8 cellular contexts compared by ENCODE assay signal in genomic region chr5:32531885-32532520, GRCh38. TPM values are rescaled to one million over a fixed set of nuclear protein-coding genes. Genes with fewer than 3 reads are reported as not detected.
A peak's percentile ranks its signal among the peaks of the same experiment; 100 is the strongest.
DNase-seq lines count a peak whose midpoint lies in the region; ATAC-seq, FAIRE-seq and TF ChIP-seq lines count a peak whose summit lies in the region.

No MANE protein-coding gene starts in this region.

- TF ChIP-seq CTCF in MCF 10A (IDR thresholded peaks at IDR 0.05; ENCODE audit: unreplicated experiment) (no peak), breast epithelium (IDR thresholded peaks at IDR 0.05) (no peak), keratinocyte (optimal IDR thresholded peaks at IDR 0.05 in 1 of 3, IDR thresholded peaks at IDR 0.05 in 1 of 3, conservative IDR thresholded peaks at IDR 0.05 in 1 of 3; ENCODE audit: extremely low read depth in 1 of 3, insufficient read depth in 2 of 3, low read length in 3 of 3) (no peak)

- H3K4me2 ChIP-seq in keratinocyte (ENCODE audit: control insufficient read depth, extremely low read depth, insufficient read depth, low read depth, low read length) = peak overlapping the region; percentile 75

- DNase-seq in MCF 10A (ENCODE audit: unreplicated experiment) (peak; percentile 50), breast epithelium (ENCODE audit: low spot score in 2 of 2) (no peak), NCI-H2196 treated with DMSO at 0.1 percent for 48 hours (lab: John Stamatoyannopoulos, UW; ENCODE audit: unreplicated experiment) (peak; percentile 42), keratinocyte (ENCODE audit: low read depth, low spot score) (no peak), hippocampal formation (lab: John Stamatoyannopoulos, UW) (no peak)
- peak; percentile 45 for DNase-seq in activated T-helper 2 cell treated with anti-CD3 and anti-CD28 coated beads, Interferon-gamma antibody, Interleukin-2, Interleukin-4, amounts not matched to agents 10 μg/mL and 5 μg/mL and 100 μg/mL, durations not matched to agents 14 hours and 24 hours and 36 hours (ENCODE audit: low spot score)

- H3K4me3 Mint-ChIP-seq in MCF 10A (ENCODE audit: unreplicated experiment) = peak overlapping the region; percentile 53
- peak overlapping the region; percentile 88 for H3K4me3 Mint-ChIP-seq in activated T-helper 2 cell treated with anti-CD3 and anti-CD28 coated beads, Interferon-gamma antibody, Interleukin-2, Interleukin-4, amounts not matched to agents 10 μg/mL and 5 μg/mL and 100 μg/mL, durations not matched to agents 14 hours and 24 hours and 36 hours (ENCODE audit: low read depth)
- peak overlapping the region; percentile 78 for H3K4me3 Mint-ChIP-seq in stimulated activated naive CD8-positive, alpha-beta T cell treated with anti-CD3 and anti-CD28 coated beads, Interleukin-15, Interleukin-2, amounts not matched to agents 100 ng/mL and 50 ng/mL, for 24 hours

- POLR2A ChIA-PET in MCF 10A (lab: Yijun Ruan, JAX) = no interaction called here

- H2AFZ ChIP-seq in keratinocyte (ENCODE audit: control insufficient read depth, low read length) = peak overlapping the region; percentile 64

- no peak for FAIRE-seq in keratinocyte (lab: Jason Lieb, UNC)

- H3K9me3 ChIP-seq in breast epithelium = no peaks in the 10 kb centered on the region
- H3K9me3 ChIP-seq in keratinocyte (ENCODE audit: control insufficient read depth, low read depth, low read length) = no peaks in the 10 kb centered on the region

- no peaks in the 10 kb centered on the region for H4K20me1 ChIP-seq in keratinocyte (ENCODE audit: control insufficient read depth, extremely low read depth, insufficient read depth, low read length)

- BruUV-seq in MCF 10A (replicated peaks; lab: Mats Ljungman, UMichigan) = TSS peak; percentile 90

- peak; percentile 51 for ATAC-seq in HG02852 (IDR thresholded peaks at IDR 0.05; ENCODE audit: unreplicated experiment)

- CTCF ChIA-PET in MCF 10A (lab: Yijun Ruan, JAX) = interaction anchor here (1.9 kb wide), 1 partner anchor 42 kb away, joined by 12 read pairs; no protein-coding TSS in a partner anchor

- H3K27ac ChIP-seq in breast epithelium = no peak overlapping the region
- peak overlapping the region; percentile 61 for H3K27ac ChIP-seq in keratinocyte (ENCODE audit: control insufficient read depth, insufficient read depth, low read length)

- H3K27me3 Mint-ChIP-seq in MCF 10A (ENCODE audit: insufficient read depth, unreplicated experiment) = no peaks in the 10 kb centered on the region
- H3K27me3 Mint-ChIP-seq in activated T-helper 2 cell treated with anti-CD3 and anti-CD28 coated beads, Interferon-gamma antibody, Interleukin-2, Interleukin-4, amounts not matched to agents 10 μg/mL and 5 μg/mL and 100 μg/mL, durations not matched to agents 14 hours and 24 hours and 36 hours (ENCODE audit: low read depth) = no peaks in the 10 kb centered on the region
- H3K27me3 Mint-ChIP-seq in stimulated activated naive CD8-positive, alpha-beta T cell treated with anti-CD3 and anti-CD28 coated beads, Interleukin-15, Interleukin-2, amounts not matched to agents 100 ng/mL and 50 ng/mL, for 24 hours = no peaks in the 10 kb centered on the region

- no peaks in the 10 kb centered on the region for H3K36me3 Mint-ChIP-seq in MCF 10A (ENCODE audit: insufficient read depth, unreplicated experiment)
- H3K36me3 Mint-ChIP-seq in activated T-helper 2 cell treated with anti-CD3 and anti-CD28 coated beads, Interferon-gamma antibody, Interleukin-2, Interleukin-4, amounts not matched to agents 10 μg/mL and 5 μg/mL and 100 μg/mL, durations not matched to agents 14 hours and 24 hours and 36 hours (ENCODE audit: low read depth) = peaks cover 11% of the 10 kb centered on the region
- no peaks in the 10 kb centered on the region for H3K36me3 Mint-ChIP-seq in stimulated activated naive CD8-positive, alpha-beta T cell treated with anti-CD3 and anti-CD28 coated beads, Interleukin-15, Interleukin-2, amounts not matched to agents 100 ng/mL and 50 ng/mL, for 24 hours (ENCODE audit: low read depth)

- H3K27ac Mint-ChIP-seq in MCF 10A (ENCODE audit: low read depth, unreplicated experiment) = peak overlapping the region; percentile 71
- H3K27ac Mint-ChIP-seq in activated T-helper 2 cell treated with anti-CD3 and anti-CD28 coated beads, Interferon-gamma antibody, Interleukin-2, Interleukin-4, amounts not matched to agents 10 μg/mL and 5 μg/mL and 100 μg/mL, durations not matched to agents 14 hours and 24 hours and 36 hours = peak overlapping the region; percentile 96
- peak overlapping the region; percentile 83 for H3K27ac Mint-ChIP-seq in stimulated activated naive CD8-positive, alpha-beta T cell treated with anti-CD3 and anti-CD28 coated beads, Interleukin-15, Interleukin-2, amounts not matched to agents 100 ng/mL and 50 ng/mL, for 24 hours

- no peaks in the 10 kb centered on the region for H3K79me2 ChIP-seq in keratinocyte (ENCODE audit: control insufficient read depth, insufficient read depth, low read length)

- no peaks in the 10 kb centered on the region for H3K9me1 ChIP-seq in keratinocyte (ENCODE audit: control insufficient read depth, extremely low read depth, insufficient read depth, low read length)

- intact Hi-C loops in MCF 10A (cut with micrococcal nuclease) = no loop called here
- intact Hi-C loops in breast epithelium (cut with DNase I; ENCODE audit: low total_unique reads) = loop anchor here (10.0 kb wide), 1 partner anchor 737 kb away; no protein-coding TSS in a partner anchor
- intact Hi-C loops in activated T-helper 2 cell treated with anti-CD3 and anti-CD28 coated beads, Interferon-gamma antibody, Interleukin-2, Interleukin-4, amounts not matched to agents 10 μg/mL and 5 μg/mL and 100 μg/mL, durations not matched to agents 14 hours and 24 hours and 36 hours (cut with micrococcal nuclease) = loop anchor here (1.0 to 10.0 kb wide), 5 partner anchors 10 to 357 kb away; partner anchors contain the start of genes GOLPH3, SUB1 and ZFR

- H3K4me1 Mint-ChIP-seq in MCF 10A (ENCODE audit: insufficient read depth, unreplicated experiment) = peaks cover 10% of the 10 kb centered on the region
- peaks cover 48% of the 10 kb centered on the region for H3K4me1 Mint-ChIP-seq in activated T-helper 2 cell treated with anti-CD3 and anti-CD28 coated beads, Interferon-gamma antibody, Interleukin-2, Interleukin-4, amounts not matched to agents 10 μg/mL and 5 μg/mL and 100 μg/mL, durations not matched to agents 14 hours and 24 hours and 36 hours (ENCODE audit: low read depth)
- peaks cover 30% of the 10 kb centered on the region for H3K4me1 Mint-ChIP-seq in stimulated activated naive CD8-positive, alpha-beta T cell treated with anti-CD3 and anti-CD28 coated beads, Interleukin-15, Interleukin-2, amounts not matched to agents 100 ng/mL and 50 ng/mL, for 24 hours (ENCODE audit: low read depth)

- H3K4me3 ChIP-seq in breast epithelium = peak overlapping the region in 1 of 3 donors; percentile 2
- H3K4me3 ChIP-seq in keratinocyte (ENCODE audit: control insufficient read depth in 2 of 3, extremely low read depth in 1 of 3, insufficient read depth in 2 of 3, low read depth in 1 of 3, low read length in 3 of 3) = peak overlapping the region in 1 of 3 experiments; percentile 78

- no peaks in the 10 kb centered on the region for H3K27me3 ChIP-seq in breast epithelium
- H3K27me3 ChIP-seq in keratinocyte (ENCODE audit: control insufficient read depth, extremely low read depth, insufficient read depth, low read length) = no peaks in the 10 kb centered on the region

- dilution Hi-C loops in keratinocyte (cut with MboI; ENCODE audit: extremely low pct_ligation_motif_present, low sequenced_read_pairs) = no loop called here

- H3K4me1 ChIP-seq in breast epithelium (no peaks in the 10 kb centered on the region), keratinocyte (ENCODE audit: control insufficient read depth, extremely low read depth, insufficient read depth, low read length) (no peaks in the 10 kb centered on the region)

- TF ChIP-seq POLR2A in breast epithelium (IDR thresholded peaks at IDR 0.05) = no peak

- peak overlapping the region; percentile 70 for H3K9ac ChIP-seq in keratinocyte (ENCODE audit: control insufficient read depth, extremely low read depth, insufficient read depth, low read length)

- H3K9me3 Mint-ChIP-seq in MCF 10A (ENCODE audit: unreplicated experiment) = no peaks in the 10 kb centered on the region
- no peaks in the 10 kb centered on the region for H3K9me3 Mint-ChIP-seq in activated T-helper 2 cell treated with anti-CD3 and anti-CD28 coated beads, Interferon-gamma antibody, Interleukin-2, Interleukin-4, amounts not matched to agents 10 μg/mL and 5 μg/mL and 100 μg/mL, durations not matched to agents 14 hours and 24 hours and 36 hours
- no peaks in the 10 kb centered on the region for H3K9me3 Mint-ChIP-seq in stimulated activated naive CD8-positive, alpha-beta T cell treated with anti-CD3 and anti-CD28 coated beads, Interleukin-15, Interleukin-2, amounts not matched to agents 100 ng/mL and 50 ng/mL, for 24 hours

- H3K36me3 ChIP-seq in breast epithelium = no peaks in the 10 kb centered on the region
- H3K36me3 ChIP-seq in keratinocyte (ENCODE audit: control insufficient read depth in 2 of 2, extremely low read depth in 1 of 2, insufficient read depth in 2 of 2, low read length in 2 of 2) = no peaks in the 10 kb centered on the region

RNA-seq across cellular contexts. Expression of gene SUB1, which starts 53.4 kb away (rescaled TPM):
- total RNA-seq in MCF 10A (2022) (269 and 302 TPM in 2 replicates), breast epithelium (100 to 1,000 TPM; 152 to 230 (median 201) TPM)
- total RNA-seq in activated T-helper 2 cell treated with anti-CD3 and anti-CD28 coated beads, Interferon-gamma antibody, Interleukin-2, Interleukin-4, amounts not matched to agents 10 μg/mL and 5 μg/mL and 100 μg/mL, durations not matched to agents 14 hours and 24 hours and 36 hours = 380 and 404 TPM in 2 replicates
- polyA plus RNA-seq in keratinocyte = 150 to 432 TPM (median 162 TPM) in 3 replicates
- polyA plus RNA-seq in keratinocyte (2011; ENCODE audit: low read depth) = 131 TPM
- 254 and 350 TPM in 2 replicates for polyA plus RNA-seq in keratinocyte (2011; cell fraction: cytosol; rRNA removed)
- 71.4 and 177 TPM in 2 replicates for polyA plus RNA-seq in keratinocyte (2011; cell fraction: nucleus; rRNA removed)
- polyA plus RNA-seq in keratinocyte (2012; ENCODE audit: low replicate concordance) = 194 and 252 TPM in 2 replicates
- polyA minus RNA-seq in keratinocyte = 2.4 to 28.7 TPM (median 11.3 TPM) in 3 replicates
- 19.0 TPM for polyA minus RNA-seq in keratinocyte (2011; cell fraction: cytosol; rRNA and poly(A)+ RNA removed)
- 10.9 and 22.6 TPM in 2 replicates for polyA minus RNA-seq in keratinocyte (2011; cell fraction: nucleus; rRNA and poly(A)+ RNA removed)

Comparison
In these comparisons a context has a peak if more than half of its experiments do, and no peak if none do; other contexts are left out.
1. DNase-seq: peak in MCF 10A (single experiment), NCI-H2196 treated with DMSO at 0.1 percent for 48 hours (single experiment) and activated T-helper 2 cell treated with anti-CD3 and anti-CD28 coated beads, Interferon-gamma antibody, Interleukin-2, Interleukin-4, amounts not matched to agents 10 μg/mL and 5 μg/mL and 100 μg/mL, durations not matched to agents 14 hours and 24 hours and 36 hours (single experiment); none in breast epithelium (0 of 2), keratinocyte (single experiment) and hippocampal formation (0 of 2).
2. Peak in every context shown above with its lines, with median percentiles within 50 percentile points of each other: H3K27ac Mint-ChIP-seq and H3K4me3 Mint-ChIP-seq.